28 cellular contexts compared by ENCODE assay signal in the genomic region with DNA sequence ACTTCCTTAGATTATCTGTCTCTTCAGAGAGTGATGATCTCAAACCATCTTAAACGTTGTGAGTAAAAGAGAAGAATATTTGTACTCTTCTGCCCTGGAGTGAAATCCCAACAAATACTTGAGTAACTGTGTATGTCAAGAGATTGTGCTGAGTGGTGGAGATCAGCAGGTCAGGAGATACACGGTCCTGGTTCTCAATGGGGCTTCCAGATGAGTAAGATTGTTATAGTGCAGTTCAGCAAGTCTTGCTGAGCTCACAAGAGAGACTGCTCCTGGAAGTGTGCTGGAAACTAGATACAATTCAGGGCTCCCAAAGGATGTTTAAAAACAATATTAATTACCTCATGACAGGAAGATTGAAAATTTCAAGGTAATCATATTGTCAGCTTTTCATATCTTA.
DNase-seq lines count a peak whose midpoint lies in the region; ATAC-seq, FAIRE-seq and TF ChIP-seq lines count a peak whose summit lies in the region.
"Had no signal": no experiment of that assay in that cellular context is flagged by ENCODE, and none has a peak within 500 bp of the region (broad histone marks: within the 10 kb centered on the region; RNA-seq: fewer than 3 reads in every experiment).

No MANE protein-coding gene starts in this region.

- H3K9me3 ChIP-seq in body of pancreas = no peaks in the 10 kb centered on the region
- H3K9me3 ChIP-seq in stomach = no peaks in the 10 kb centered on the region
- H3K9me3 ChIP-seq: sigmoid colon, testis, vagina had no signal

- H3K27ac ChIP-seq in body of pancreas (peak overlapping the region; percentile 56 to 85 (median 70)), stomach (peak overlapping the region; percentile 44 to 84 (median 80))
- H3K27ac ChIP-seq: 22Rv1, cardiac muscle cell, sigmoid colon, testis, vagina had no signal

- TF ChIP-seq EP300 in stomach (IDR thresholded peaks at IDR 0.05) = no peak

- TF ChIP-seq POLR2A in body of pancreas (IDR thresholded peaks at IDR 0.05) (no peak), stomach (IDR thresholded peaks at IDR 0.05) (no peak), GM12891 (IDR thresholded peaks at IDR 0.05; ENCODE audit: low read depth, low read length) (no peak)

- TF ChIP-seq CTCF in body of pancreas (IDR thresholded peaks at IDR 0.05) (no peak), stomach (IDR thresholded peaks at IDR 0.05) (no peak)

- no peaks in the 10 kb centered on the region for H3K27me3 ChIP-seq in body of pancreas
- no peaks in the 10 kb centered on the region for H3K27me3 ChIP-seq in stomach
- H3K27me3 ChIP-seq: cardiac muscle cell, sigmoid colon, testis, vagina had no signal

- 19 to 22% methylated on average over 2 of the region's 2 CpGs for WGBS in body of pancreas, 2 donors
- 22 to 42% (median 30%) methylated on average over 2 of the region's 2 CpGs for WGBS in stomach, 5 donors

- H3K4me1 ChIP-seq in body of pancreas (peaks cover 27% of the 10 kb centered on the region), stomach (peaks cover 15 to 43% (median 29%) of the 10 kb centered on the region in 4 donors)
- H3K4me1 ChIP-seq: testis had no signal

- H3K36me3 ChIP-seq in body of pancreas (replicated peaks in 1 of 2; ENCODE audit: insufficient read depth in 1 of 2, low read depth in 2 of 2) = no peaks in the 10 kb centered on the region
- H3K36me3 ChIP-seq in stomach = peaks cover 0 to 6% (median 0%) of the 10 kb centered on the region in 4 donors
- H3K36me3 ChIP-seq: cardiac muscle cell, sigmoid colon, vagina had no signal

- FAIRE-seq in GM12891 (lab: Jason Lieb, UNC) = no peak

- H3K4me3 ChIP-seq in body of pancreas = no peak overlapping the region
- no peak overlapping the region for H3K4me3 ChIP-seq in stomach
- H3K4me3 ChIP-seq: cardiac muscle cell, GM23338, lung, sigmoid colon, testis, vagina had no signal

- intact Hi-C loops in body of pancreas (cut with DNase I) (no loop called here), left colon (cut with DNase I, micrococcal nuclease) (no loop called here), stomach (cut with DNase I; ENCODE audit: low total_unique reads) (no loop called here)

- DNase-seq in NCI-H2171 treated with DMSO at 0.1 percent for 48 hours (lab: John Stamatoyannopoulos, UW) (peak; percentile 26), NCI-H2171 (lab: John Stamatoyannopoulos, UW) (no peak), body of pancreas (no peak), left colon (no peak), stomach (no peak), NCI-H128 (lab: John Stamatoyannopoulos, UW; ENCODE audit: unreplicated experiment) (no peak), GM12891 (ENCODE audit: insufficient read length, low spot score) (no peak)
- DNase-seq in stimulated activated naive CD8-positive, alpha-beta T cell treated with anti-CD3 and anti-CD28 coated beads, Interleukin-15, Interleukin-2, amounts not matched to agents 100 U/mL and 50 U/mL, for 24 hours = no peak
- DNase-seq: activated CD4-positive, alpha-beta memory T cell treated with anti-CD3 and anti-CD28 coated beads, Interleukin-2, amount 10 ng/mL, durations not matched to agents 7 days and 5 days; activated CD4-positive, CD25-positive, alpha-beta regulatory T cell treated with anti-CD3 and anti-CD28 coated beads, Interleukin-2, amount 50 U/mL, for 72 hours; activated CD8-positive, alpha-beta memory T cell treated with anti-CD3 and anti-CD28 coated beads, Interleukin-2, amount 50 U/mL, for 48 hours; aorta; CD4-positive, alpha-beta T cell; DMS153; HFFc6; IMR-90; NCI-H187; SIG-M5; sigmoid colon; stimulated activated CD4-positive, alpha-beta T cell treated with anti-CD3 and anti-CD28 coated beads, Interleukin-4, amount 100 ng/mL, for 24 hours; testis had no signal

- ATAC-seq in body of pancreas (no peak), left colon (peak; percentile 16)
- ATAC-seq in stimulated activated naive CD8-positive, alpha-beta T cell treated with anti-CD3 and anti-CD28 coated beads, Interleukin-15, Interleukin-2, amounts not matched to agents 100 U/mL and 50 U/mL, for 24 hours = no peak
- ATAC-seq: GM23338; Panc1; stimulated activated memory B cell treated with anti-CD40 and anti-IgM and Interleukin-4, amounts not matched to agents 10 μg/mL and 1 μg/mL and 100 μg/mL, for 72 hours had no signal

TF ChIP-seq in GM12891, 5 proteins besides CTCF, POLR2A, EP300 and RAD21:
- no peak for TF ChIP-seq POLR2AphosphoS5 (IDR thresholded peaks at IDR 0.05; ENCODE audit: low read depth, low read length)
- no peak for TF ChIP-seq POU2F2 (IDR thresholded peaks at IDR 0.05; ENCODE audit: low read depth, low read length)
- no peak for TF ChIP-seq SPI1 (IDR thresholded peaks at IDR 0.05; ENCODE audit: low read depth, low read length)
- TF ChIP-seq TAF1 (IDR thresholded peaks at IDR 0.05; ENCODE audit: low read depth, low read length) = no peak
- TF ChIP-seq PAX5 (IDR thresholded peaks at IDR 0.05; ENCODE audit: insufficient read depth, low read length, severe bottlenecking) = no peak
